Comparison of ENCODE assay signal across 8 cellular contexts in genomic region chr11:119093666-119093950, GRCh38. TPM values are rescaled to one million over a fixed set of nuclear protein-coding genes. Genes with fewer than 3 reads are reported as not detected.
DNase-seq lines count a peak whose midpoint lies in the region; ATAC-seq, FAIRE-seq and TF ChIP-seq lines count a peak whose summit lies in the region.

No MANE protein-coding gene starts in this region.

- in situ Hi-C loops in GM12878 (cut with MboI) (no loop called here), transverse colon (cut with MboI; ENCODE audit: low pct_ligation_motif_present in 1 of 4, low pct_unique_long_range_greater_than_20kb in 1 of 4, low sequenced_read_pairs in 3 of 4) (no loop called here)

- POLR2A ChIA-PET in GM12878 (lab: Charles Lee) = interaction anchor here (0.6 to 6.8 kb wide), 5 partner anchors 8 to 424 kb away, joined by 3 to 69 read pairs (median 5); partner anchors contain the start of genes C2CD2L and HMBS

- H3K36me3 ChIP-seq in GM12878 (ENCODE audit: control insufficient read depth in 2 of 2, insufficient read depth in 2 of 2, low read length in 1 of 2) (peaks cover 14 to 16% of the 10 kb centered on the region in 2 experiments), lower lobe of right lung (peaks cover 35% of the 10 kb centered on the region), transverse colon (peaks cover 0 to 9% (median 1%) of the 10 kb centered on the region in 4 donors)

- intact Hi-C loops in activated naive CD4-positive, alpha-beta T cell treated with anti-CD3 and anti-CD28 coated beads for 36 hours (cut with micrococcal nuclease) = no loop called here
- intact Hi-C loops in GM12878 (cut with micrococcal nuclease; ENCODE audit: unreplicated experiment) (no loop called here), lower lobe of right lung (cut with DNase I) (no loop called here), transverse colon (cut with DNase I; ENCODE audit: low total_unique reads) (no loop called here)

- H3K4me1 Mint-ChIP-seq in activated naive CD4-positive, alpha-beta T cell treated with anti-CD3 and anti-CD28 coated beads for 36 hours (ENCODE audit: low read depth) = peaks cover 28% of the 10 kb centered on the region

- peaks cover 21% of the 10 kb centered on the region for H3K4me1 ChIP-seq in GM12878 (ENCODE audit: control insufficient read depth, insufficient read depth, low read length)
- H3K4me1 ChIP-seq in lower lobe of right lung = peaks cover 23% of the 10 kb centered on the region
- peaks cover 18 to 27% (median 20%) of the 10 kb centered on the region in 4 donors for H3K4me1 ChIP-seq in transverse colon

- RAD21 ChIA-PET in GM12878 (lab: Charles Lee; ENCODE audit: unreplicated experiment) = interaction anchor here (1.0 kb wide), 1 partner anchor 13 kb away, joined by 3 read pairs; the partner anchor contains the start of gene C2CD2L

- DNase-seq in activated naive CD4-positive, alpha-beta T cell treated with anti-CD3 and anti-CD28 coated beads for 36 hours = no peak
- no peak for DNase-seq in activated naive CD4-positive, alpha-beta T cell (lab: John Stamatoyannopoulos, UW)
- no peak for DNase-seq in GM12878 (ENCODE audit: low read depth, low spot score)
- DNase-seq in lower lobe of right lung = no peak
- DNase-seq in transverse colon = no peak
- no peak for DNase-seq in COR-L47 (lab: John Stamatoyannopoulos, UW)
- DNase-seq in NCI-H748 treated with DMSO at 0.1 percent for 48 hours (lab: John Stamatoyannopoulos, UW) = no peak

- H3K9me3 ChIP-seq in GM12878 (replicated peaks; ENCODE audit: control insufficient read depth, insufficient read depth, low read length) (no peaks in the 10 kb centered on the region), lower lobe of right lung (no peaks in the 10 kb centered on the region), transverse colon (no peaks in the 10 kb centered on the region)

- H3K27me3 ChIP-seq in GM12878 (replicated peaks in 1 of 2; ENCODE audit: control insufficient read depth in 2 of 2, insufficient read depth in 2 of 2, low read length in 1 of 2) (no peaks in the 10 kb centered on the region), lower lobe of right lung (ENCODE audit: low read depth) (no peaks in the 10 kb centered on the region), transverse colon (no peaks in the 10 kb centered on the region)

- peak overlapping the region; percentile 90 for H3K4me2 ChIP-seq in GM12878 (ENCODE audit: control insufficient read depth, insufficient read depth)

- H3K36me3 Mint-ChIP-seq in activated naive CD4-positive, alpha-beta T cell treated with anti-CD3 and anti-CD28 coated beads for 36 hours (ENCODE audit: low read depth) = peaks cover 56% of the 10 kb centered on the region

- H3K79me2 ChIP-seq in GM12878 (ENCODE audit: control insufficient read depth, insufficient read depth, low read length) = peaks cover 33% of the 10 kb centered on the region

- no peak for TF ChIP-seq RAD21 in GM12878 (IDR thresholded peaks at IDR 0.05; ENCODE audit: insufficient read depth, low read depth, low read length)

- peak overlapping the region; percentile 92 for H3K4me3 Mint-ChIP-seq in activated naive CD4-positive, alpha-beta T cell treated with anti-CD3 and anti-CD28 coated beads for 36 hours

- peak overlapping the region; percentile 88 for H3K27ac Mint-ChIP-seq in activated naive CD4-positive, alpha-beta T cell treated with anti-CD3 and anti-CD28 coated beads for 36 hours

- no peak for TF ChIP-seq POLR2A in GM12878 (IDR thresholded peaks at IDR 0.05; ENCODE audit: low read depth, low read length)
- no peak for TF ChIP-seq POLR2A in transverse colon (IDR thresholded peaks at IDR 0.05)

- no peaks in the 10 kb centered on the region for H3K27me3 Mint-ChIP-seq in activated naive CD4-positive, alpha-beta T cell treated with anti-CD3 and anti-CD28 coated beads for 36 hours (ENCODE audit: low read depth)

- H3K9me3 Mint-ChIP-seq in activated naive CD4-positive, alpha-beta T cell treated with anti-CD3 and anti-CD28 coated beads for 36 hours = no peaks in the 10 kb centered on the region

- H3K9ac ChIP-seq in GM12878 (ENCODE audit: control insufficient read depth, insufficient read depth, low read length) = peak overlapping the region; percentile 88

- no peak overlapping the region for H2AFZ ChIP-seq in GM12878 (ENCODE audit: control insufficient read depth, low read depth, low read length)

- ATAC-seq in GM12878 (no peak), lower lobe of right lung (no peak), HG03378 (IDR thresholded peaks at IDR 0.05; ENCODE audit: unreplicated experiment) (no peak)

- no peak for TF ChIP-seq CTCF in GM12878 (IDR thresholded peaks at IDR 0.05 in 2 of 3, conservative IDR thresholded peaks at IDR 0.05 in 1 of 3; ENCODE audit: control insufficient read depth in 2 of 3, extremely low read depth in 1 of 3, insufficient read depth in 1 of 3, low read depth in 3 of 3, low read length in 3 of 3)
- TF ChIP-seq CTCF in lower lobe of right lung (IDR thresholded peaks at IDR 0.05) = no peak
- TF ChIP-seq CTCF in transverse colon (IDR thresholded peaks at IDR 0.05) = no peak

- H3K4me3 ChIP-seq in GM12878 = peak overlapping the region; percentile 83
- H3K4me3 ChIP-seq in lower lobe of right lung = peak overlapping the region; percentile 87
- peak overlapping the region; percentile 69 to 92 (median 74) for H3K4me3 ChIP-seq in transverse colon

- peak overlapping the region; percentile 60 for H3K27ac ChIP-seq in GM12878 (ENCODE audit: control insufficient read depth, insufficient read depth)
- H3K27ac ChIP-seq in lower lobe of right lung = peak overlapping the region; percentile 94
- peak overlapping the region; percentile 94 to 97 (median 96) for H3K27ac ChIP-seq in transverse colon

- FAIRE-seq in GM12878 (lab: Jason Lieb, UNC) = no peak

- SMC1A ChIA-PET in GM12878 (lab: Charles Lee; ENCODE audit: uncharacterized antibody, unreplicated experiment) = interaction anchor here (1.2 kb wide), 1 partner anchor 27 kb away, joined by 3 read pairs; the partner anchor contains the start of gene HINFP

- CTCF ChIA-PET in activated naive CD4-positive, alpha-beta T cell treated with anti-CD3 and anti-CD28 coated beads for 36 hours (lab: Charles Lee) = interaction anchor here (2.2 kb wide), 1 partner anchor 8 kb away, joined by 8 read pairs; the partner anchor contains the start of gene HMBS
- CTCF ChIA-PET in GM12878 (lab: Yijun Ruan, JAX) = interaction anchor here (1.1 to 2.4 kb wide), 5 partner anchors 8 to 232 kb away, joined by 3 to 11 read pairs (median 3); partner anchors contain the start of gene HMBS

- H4K20me1 ChIP-seq in GM12878 (ENCODE audit: control insufficient read depth, insufficient read depth) = no peaks in the 10 kb centered on the region

- TF ChIP-seq EP300 in GM12878 (IDR thresholded peaks at IDR 0.05; ENCODE audit: borderline replicate concordance in 1 of 2, control insufficient read depth in 1 of 2, low read depth in 2 of 2, low read length in 2 of 2) (no peak), transverse colon (IDR thresholded peaks at IDR 0.05; ENCODE audit: low read depth) (no peak)

- WGBS in GM12878 (ENCODE audit: insufficient coverage, insufficient replicate concordance, low lambda C conversion rate, missing lambda C conversion rate) = 0% methylated on average over 2 of the region's 2 CpGs
- 0% methylated on average over 2 of the region's 2 CpGs for WGBS in transverse colon (ENCODE audit: low coverage in 1 of 2), 2 donors

- BruUV-seq in GM12878 (replicated peaks; lab: Mats Ljungman, UMichigan) = no TSS peak

RNA-seq across cellular contexts. Expression of gene DPAGT1, which starts 8.0 kb away (rescaled TPM):
- total RNA-seq in activated naive CD4-positive, alpha-beta T cell treated with anti-CD3 and anti-CD28 coated beads for 36 hours = 10 to 100 TPM; 52.2 to 53.1 TPM
- total RNA-seq in GM12878 (2013; cell fraction: nucleolus; rRNA removed) = 45.8 and 50.1 TPM in 2 replicates
- total RNA-seq in GM12878 (2014; rRNA removed) (34.8 and 38.3 TPM in 2 replicates), GM12878 (2014; rRNA removed; fragmentation: Illumina TruSeq; extraction: Trizol) (16.9 and 20.5 TPM in 2 replicates), GM12878 (2021) (46.6 and 54.8 TPM in 2 replicates), lower lobe of right lung (40.6 TPM), transverse colon (10 to 100 TPM in 3 of 4 donors, 1 to 10 TPM in 1; 4.5 to 63.9 (median 26.3) TPM)
- polyA plus RNA-seq in GM12878 (2011; ENCODE audit: low read depth) = 18.8 TPM
- polyA plus RNA-seq in GM12878 (2011; rRNA removed) (36.2 and 65.5 TPM in 2 replicates), GM12878 (2014; fragmentation: Illumina TruSeq; extraction: Trizol) (53.7 and 54.1 TPM in 2 replicates), GM12878 (2014; fragmentation: Nextera tagmentation; extraction: Ambion mirVana) (10 to 100 TPM; 33.0 to 47.8 TPM), GM12878 (2014; rRNA removed) (48.9 and 57.6 TPM in 2 replicates), GM12878 (2016; fragmentation: Nextera tagmentation; extraction: Ambion mirVana) (10 to 100 TPM; 93.1 to 95.6 TPM)
- 80.5 and 114 TPM in 2 replicates for polyA plus RNA-seq in GM12878 (2011; cell fraction: cytosol; rRNA removed)
- 206 and 226 TPM in 2 replicates for polyA plus RNA-seq in GM12878 (2011; cell fraction: nucleus; rRNA removed)
- 20.7 and 24.9 TPM in 2 replicates for polyA plus RNA-seq in GM12878 (2012)
- polyA minus RNA-seq in GM12878 (2011; rRNA and poly(A)+ RNA removed) = 59.2 and 67.6 TPM in 2 replicates
- 12.3 and 27.4 TPM in 2 replicates for polyA minus RNA-seq in GM12878 (2011; cell fraction: cytosol; rRNA and poly(A)+ RNA removed)
- polyA minus RNA-seq in GM12878 (2011; cell fraction: nucleus; rRNA and poly(A)+ RNA removed) = 46.2 and 64.6 TPM in 2 replicates

RNA-seq across cellular contexts. Expression of gene HMBS, which starts 8.9 kb away (rescaled TPM):
- 10 to 100 TPM; 27.9 to 29.4 TPM for total RNA-seq in activated naive CD4-positive, alpha-beta T cell treated with anti-CD3 and anti-CD28 coated beads for 36 hours
- 13.3 and 13.5 TPM in 2 replicates for total RNA-seq in GM12878 (2013; cell fraction: nucleolus; rRNA removed)
- total RNA-seq in GM12878 (2014; rRNA removed) (15.8 and 20.8 TPM in 2 replicates), GM12878 (2014; rRNA removed; fragmentation: Illumina TruSeq; extraction: Trizol) (20.3 and 21.2 TPM in 2 replicates), GM12878 (2021) (50.6 and 53.0 TPM in 2 replicates), lower lobe of right lung (16.7 TPM), transverse colon (100 to 1,000 TPM in 1 of 4 donors, 10 to 100 TPM in 2, not detected in 1; 10.8 to 353 (median 21.3) TPM)
- polyA plus RNA-seq in GM12878 (2011; ENCODE audit: low read depth) = 18.7 TPM
- polyA plus RNA-seq in GM12878 (2011; rRNA removed) (39.6 and 52.0 TPM in 2 replicates), GM12878 (2014; fragmentation: Illumina TruSeq; extraction: Trizol) (39.3 and 47.4 TPM in 2 replicates), GM12878 (2014; fragmentation: Nextera tagmentation; extraction: Ambion mirVana) (10 to 100 TPM; 17.7 to 27.6 TPM), GM12878 (2014; rRNA removed) (54.5 and 63.0 TPM in 2 replicates), GM12878 (2016; fragmentation: Nextera tagmentation; extraction: Ambion mirVana) (10 to 100 TPM; 92.4 to 96.7 TPM)
- 65.9 and 86.7 TPM in 2 replicates for polyA plus RNA-seq in GM12878 (2011; cell fraction: cytosol; rRNA removed)
- polyA plus RNA-seq in GM12878 (2011; cell fraction: nucleus; rRNA removed) = 84.9 and 101 TPM in 2 replicates
- polyA plus RNA-seq in GM12878 (2012) = 19.2 and 23.6 TPM in 2 replicates
- 39.4 and 52.7 TPM in 2 replicates for polyA minus RNA-seq in GM12878 (2011; rRNA and poly(A)+ RNA removed)
- polyA minus RNA-seq in GM12878 (2011; cell fraction: cytosol; rRNA and poly(A)+ RNA removed) = 16.6 and 17.5 TPM in 2 replicates
- polyA minus RNA-seq in GM12878 (2011; cell fraction: nucleus; rRNA and poly(A)+ RNA removed) = 21.2 and 24.7 TPM in 2 replicates

RNA-seq across cellular contexts. Expression of gene C2CD2L, which starts 13.5 kb away (rescaled TPM):
- 10 to 100 TPM; 20.1 to 20.8 TPM for total RNA-seq in activated naive CD4-positive, alpha-beta T cell treated with anti-CD3 and anti-CD28 coated beads for 36 hours
- total RNA-seq in GM12878 (2013; cell fraction: nucleolus; rRNA removed) = 17.0 and 19.5 TPM in 2 replicates
- total RNA-seq in GM12878 (2014; rRNA removed) (4.7 and 4.9 TPM in 2 replicates), GM12878 (2014; rRNA removed; fragmentation: Illumina TruSeq; extraction: Trizol) (3.9 and 4.8 TPM in 2 replicates), GM12878 (2021) (9.6 and 11.0 TPM in 2 replicates), lower lobe of right lung (16.5 TPM), transverse colon (10 to 100 TPM; 11.5 to 56.9 (median 32.7) TPM)
- polyA plus RNA-seq in GM12878 (2011; ENCODE audit: low read depth) = 2.8 TPM
- polyA plus RNA-seq in GM12878 (2011; rRNA removed) (2.9 and 5.2 TPM in 2 replicates), GM12878 (2014; fragmentation: Illumina TruSeq; extraction: Trizol) (2.7 and 7.3 TPM in 2 replicates), GM12878 (2014; fragmentation: Nextera tagmentation; extraction: Ambion mirVana) (under 1 TPM; 0.21 to 0.42 TPM), GM12878 (2014; rRNA removed) (7.4 and 10.5 TPM in 2 replicates), GM12878 (2016; fragmentation: Nextera tagmentation; extraction: Ambion mirVana) (1 to 10 TPM; 3.1 to 5.5 TPM)
- polyA plus RNA-seq in GM12878 (2011; cell fraction: cytosol; rRNA removed) = 6.3 and 7.7 TPM in 2 replicates
- 30.6 and 39.5 TPM in 2 replicates for polyA plus RNA-seq in GM12878 (2011; cell fraction: nucleus; rRNA removed)
- polyA plus RNA-seq in GM12878 (2012) = 5.1 and 6.4 TPM in 2 replicates
- polyA minus RNA-seq in GM12878 (2011; rRNA and poly(A)+ RNA removed) = 6.0 and 14.5 TPM in 2 replicates
- 3.7 and 5.4 TPM in 2 replicates for polyA minus RNA-seq in GM12878 (2011; cell fraction: cytosol; rRNA and poly(A)+ RNA removed)
- 15.1 and 20.1 TPM in 2 replicates for polyA minus RNA-seq in GM12878 (2011; cell fraction: nucleus; rRNA and poly(A)+ RNA removed)

RNA-seq across cellular contexts. Expression of gene VPS11, which starts 26.0 kb away (rescaled TPM):
- total RNA-seq in activated naive CD4-positive, alpha-beta T cell treated with anti-CD3 and anti-CD28 coated beads for 36 hours = 10 to 100 TPM; 16.9 to 19.5 TPM
- total RNA-seq in GM12878 (2013; cell fraction: nucleolus; rRNA removed) = 28.5 and 34.5 TPM in 2 replicates
- total RNA-seq in GM12878 (2014; rRNA removed) (24.2 and 25.3 TPM in 2 replicates), GM12878 (2014; rRNA removed; fragmentation: Illumina TruSeq; extraction: Trizol) (24.4 and 24.9 TPM in 2 replicates), GM12878 (2021) (22.9 and 25.9 TPM in 2 replicates), lower lobe of right lung (45.6 TPM), transverse colon (100 to 1,000 TPM in 1 of 4 donors, 10 to 100 TPM in 3; 19.8 to 122 (median 31.2) TPM)
- 26.6 TPM for polyA plus RNA-seq in GM12878 (2011; ENCODE audit: low read depth)
- polyA plus RNA-seq in GM12878 (2011; rRNA removed) (8.1 and 15.8 TPM in 2 replicates), GM12878 (2014; fragmentation: Illumina TruSeq; extraction: Trizol) (25.1 and 25.8 TPM in 2 replicates), GM12878 (2014; fragmentation: Nextera tagmentation; extraction: Ambion mirVana) (10 to 100 TPM; 18.3 to 18.9 TPM), GM12878 (2014; rRNA removed) (26.4 and 30.3 TPM in 2 replicates), GM12878 (2016; fragmentation: Nextera tagmentation; extraction: Ambion mirVana) (10 to 100 TPM; 24.6 to 26.2 TPM)
- polyA plus RNA-seq in GM12878 (2011; cell fraction: cytosol; rRNA removed) = 22.4 and 23.1 TPM in 2 replicates
- polyA plus RNA-seq in GM12878 (2011; cell fraction: nucleus; rRNA removed) = 38.6 and 45.8 TPM in 2 replicates
- 28.0 and 30.9 TPM in 2 replicates for polyA plus RNA-seq in GM12878 (2012)
- polyA minus RNA-seq in GM12878 (2011; rRNA and poly(A)+ RNA removed) = 23.1 and 26.7 TPM in 2 replicates
- 6.8 and 11.9 TPM in 2 replicates for polyA minus RNA-seq in GM12878 (2011; cell fraction: cytosol; rRNA and poly(A)+ RNA removed)
- 11.0 and 19.9 TPM in 2 replicates for polyA minus RNA-seq in GM12878 (2011; cell fraction: nucleus; rRNA and poly(A)+ RNA removed)

RNA-seq across cellular contexts. Expression of gene HINFP, which starts 27.8 kb away (rescaled TPM):
- 10 to 100 TPM; 24.5 to 25.2 TPM for total RNA-seq in activated naive CD4-positive, alpha-beta T cell treated with anti-CD3 and anti-CD28 coated beads for 36 hours
- 91.4 and 92.0 TPM in 2 replicates for total RNA-seq in GM12878 (2013; cell fraction: nucleolus; rRNA removed)
- 17.9 and 18.0 TPM in 2 replicates for total RNA-seq in GM12878 (2014; rRNA removed)
- total RNA-seq in GM12878 (2014; rRNA removed; fragmentation: Illumina TruSeq; extraction: Trizol) = 12.2 and 15.1 TPM in 2 replicates
- total RNA-seq in GM12878 (2021) = 16.1 and 24.5 TPM in 2 replicates
- 11.3 TPM for polyA plus RNA-seq in GM12878 (2011; ENCODE audit: low read depth)
- polyA plus RNA-seq in GM12878 (2011; rRNA removed) = 16.2 and 25.9 TPM in 2 replicates
- polyA plus RNA-seq in GM12878 (2011; cell fraction: cytosol; rRNA removed) = 30.6 and 33.3 TPM in 2 replicates
- 64.3 and 75.7 TPM in 2 replicates for polyA plus RNA-seq in GM12878 (2011; cell fraction: nucleus; rRNA removed)
- polyA plus RNA-seq in GM12878 (2012) = 16.4 and 19.0 TPM in 2 replicates
- 18.1 and 18.6 TPM in 2 replicates for polyA plus RNA-seq in GM12878 (2014; fragmentation: Illumina TruSeq; extraction: Trizol)
- 10 to 100 TPM; 13.1 to 18.9 TPM for polyA plus RNA-seq in GM12878 (2014; fragmentation: Nextera tagmentation; extraction: Ambion mirVana)
- 26.3 and 27.4 TPM in 2 replicates for polyA plus RNA-seq in GM12878 (2014; rRNA removed)
- 10 to 100 TPM; 17.9 to 18.6 TPM for polyA plus RNA-seq in GM12878 (2016; fragmentation: Nextera tagmentation; extraction: Ambion mirVana)
- polyA minus RNA-seq in GM12878 (2011; rRNA and poly(A)+ RNA removed) = 28.8 and 39.4 TPM in 2 replicates
- 10.4 and 12.2 TPM in 2 replicates for polyA minus RNA-seq in GM12878 (2011; cell fraction: cytosol; rRNA and poly(A)+ RNA removed)
- 28.4 and 41.1 TPM in 2 replicates for polyA minus RNA-seq in GM12878 (2011; cell fraction: nucleus; rRNA and poly(A)+ RNA removed)
- total RNA-seq in lower lobe of right lung = 31.0 TPM
- 10 to 100 TPM; 20.7 to 63.6 (median 48.2) TPM for total RNA-seq in transverse colon
